In genomic region chr16:67833035-67833417, GRCh38 we compare ENCODE assay signal across 8 cellular contexts. TPM values are rescaled to one million over a fixed set of nuclear protein-coding genes. Genes with fewer than 3 reads are reported as not detected.
DNase-seq lines count a peak whose midpoint lies in the region; ATAC-seq, FAIRE-seq and TF ChIP-seq lines count a peak whose summit lies in the region.

No MANE protein-coding gene starts in this region.

- peak overlapping the region; percentile 54 for H3K27ac ChIP-seq in GM12878 (ENCODE audit: control insufficient read depth, insufficient read depth)
- H3K27ac ChIP-seq in substantia nigra (ENCODE audit: low read depth, low read length, poor library complexity, severe bottlenecking): peak overlapping the region; percentile 68

- ATAC-seq in GM12878: peak; percentile 27
- ATAC-seq in HG02678 (IDR thresholded peaks at IDR 0.05; ENCODE audit: unreplicated experiment): no peak
- ATAC-seq in HG03457 (IDR thresholded peaks at IDR 0.05; ENCODE audit: unreplicated experiment): no peak

- H3K27me3 Mint-ChIP-seq in IgD-negative memory B cell: no peaks in the 10 kb centered on the region

- H2AFZ ChIP-seq in GM12878 (ENCODE audit: control insufficient read depth, low read depth, low read length): peak overlapping the region; percentile 99

- BruUV-seq in GM12878 (replicated peaks; lab: Mats Ljungman, UMichigan): no TSS peak

- H3K79me2 ChIP-seq in GM12878 (ENCODE audit: control insufficient read depth, insufficient read depth, low read length): peaks cover 13% of the 10 kb centered on the region

- no peaks in the 10 kb centered on the region for H3K36me3 Mint-ChIP-seq in IgD-negative memory B cell

- H3K27me3 ChIP-seq in GM12878 (replicated peaks in 1 of 2; ENCODE audit: control insufficient read depth in 2 of 2, insufficient read depth in 2 of 2, low read length in 1 of 2): no peaks in the 10 kb centered on the region

- peak overlapping the region; percentile 87 for H3K9ac ChIP-seq in GM12878 (ENCODE audit: control insufficient read depth, insufficient read depth, low read length)

- no peak for TF ChIP-seq RAD21 in GM12878 (IDR thresholded peaks at IDR 0.05; ENCODE audit: insufficient read depth, low read depth, low read length)

- no peaks in the 10 kb centered on the region for H3K9me3 ChIP-seq in GM12878 (replicated peaks; ENCODE audit: control insufficient read depth, insufficient read depth, low read length)

- TF ChIP-seq POLR2A in GM12878 (IDR thresholded peaks at IDR 0.05; ENCODE audit: low read depth, low read length): no peak

- intact Hi-C loops in GM12878 (cut with micrococcal nuclease; ENCODE audit: unreplicated experiment): no loop called here

- H3K4me1 Mint-ChIP-seq in IgD-negative memory B cell: peaks cover 5 to 11% (median 7%) of the 10 kb centered on the region in 3 donors

- SMC1A ChIA-PET in GM12878 (lab: Charles Lee; ENCODE audit: uncharacterized antibody, unreplicated experiment): interaction anchor here (0.9 to 1.9 kb wide), 4 partner anchors 11 to 50 kb away, joined by 3 to 10 read pairs (median 3); no protein-coding TSS in a partner anchor

- H3K4me3 ChIP-seq in GM12878: peak overlapping the region; percentile 91

- H3K36me3 ChIP-seq in GM12878 (ENCODE audit: control insufficient read depth in 2 of 2, insufficient read depth in 2 of 2, low read length in 1 of 2): peaks cover 2 to 5% of the 10 kb centered on the region in 2 experiments; a peak in 3 of 4 replicates

- DNase-seq in AG09319 (ENCODE audit: extremely low read depth, low read depth): peak; percentile 14
- DNase-seq in GM12878 (ENCODE audit: low read depth, low spot score): no peak
- peak; percentile 70 for DNase-seq in kidney tubule cell (ENCODE audit: low spot score)
- no peak for DNase-seq in substantia nigra (lab: John Stamatoyannopoulos, UW)
- DNase-seq in cerebellar nuclear complex (lab: John Stamatoyannopoulos, UW): no peak

- no peaks in the 10 kb centered on the region for H4K20me1 ChIP-seq in GM12878 (ENCODE audit: control insufficient read depth, insufficient read depth)

- in situ Hi-C loops in GM12878 (cut with MboI): no loop called here

- CTCF ChIA-PET in GM12878 (lab: Yijun Ruan, JAX): interaction anchor here (0.6 to 2.2 kb wide), 8 partner anchors 8 to 162 kb away, joined by 3 to 31 read pairs (median 6); no protein-coding TSS in a partner anchor

- WGBS in GM12878 (ENCODE audit: insufficient coverage, insufficient replicate concordance, low lambda C conversion rate, missing lambda C conversion rate): 29% methylated on average over 3 of the region's 3 CpGs

- RAD21 ChIA-PET in GM12878 (lab: Charles Lee; ENCODE audit: unreplicated experiment): interaction anchor here (0.8 to 1.4 kb wide), 4 partner anchors 12 to 160 kb away, joined by 3 to 9 read pairs (median 6); partner anchors contain the start of gene GFOD2

- peaks cover 7% of the 10 kb centered on the region for H3K4me1 ChIP-seq in GM12878 (ENCODE audit: control insufficient read depth, insufficient read depth, low read length)

- TF ChIP-seq CTCF in AG09319 (IDR thresholded peaks at IDR 0.05; ENCODE audit: low read depth, low read length) (no peak), GM12878 (IDR thresholded peaks at IDR 0.05 in 2 of 3, conservative IDR thresholded peaks at IDR 0.05 in 1 of 3; ENCODE audit: control insufficient read depth in 2 of 3, extremely low read depth in 1 of 3, insufficient read depth in 1 of 3, low read depth in 3 of 3, low read length in 3 of 3) (no peak)

- no peaks in the 10 kb centered on the region for H3K9me3 Mint-ChIP-seq in IgD-negative memory B cell

- peak overlapping the region; percentile 81 to 92 (median 90) for H3K4me3 Mint-ChIP-seq in IgD-negative memory B cell

- peak overlapping the region in 1 of 3 donors; percentile 89 for H3K27ac Mint-ChIP-seq in IgD-negative memory B cell

- POLR2A ChIA-PET in GM12878 (lab: Charles Lee): interaction anchor here (0.6 to 2.0 kb wide), 5 partner anchors 12 to 114 kb away, joined by 3 to 29 read pairs (median 7); partner anchors contain the start of genes NUTF2 and PSMB10

- TF ChIP-seq EP300 in GM12878 (IDR thresholded peaks at IDR 0.05; ENCODE audit: borderline replicate concordance in 1 of 2, control insufficient read depth in 1 of 2, low read depth in 2 of 2, low read length in 2 of 2): no peak

- H3K4me2 ChIP-seq in GM12878 (ENCODE audit: control insufficient read depth, insufficient read depth): peak overlapping the region; percentile 90

- FAIRE-seq in GM12878 (lab: Jason Lieb, UNC): no peak

RNA-seq across cellular contexts. Expression of gene THAP11, which starts 9.1 kb away (rescaled TPM):
- polyA plus RNA-seq in IgD-negative memory B cell: 101 TPM
- total RNA-seq in GM12878 (2013; cell fraction: nucleolus; rRNA removed): 7.5 and 9.4 TPM in 2 replicates
- total RNA-seq in GM12878 (2014; rRNA removed): 31.9 and 35.8 TPM in 2 replicates
- 12.7 and 13.6 TPM in 2 replicates for total RNA-seq in GM12878 (2014; rRNA removed; fragmentation: Illumina TruSeq; extraction: Trizol)
- 27.3 and 30.0 TPM in 2 replicates for total RNA-seq in GM12878 (2021)
- polyA plus RNA-seq in GM12878 (2011; ENCODE audit: low read depth): 10.3 TPM
- polyA plus RNA-seq in GM12878 (2011; rRNA removed): 21.9 and 30.6 TPM in 2 replicates
- polyA plus RNA-seq in GM12878 (2011; cell fraction: cytosol; rRNA removed): 33.7 and 42.8 TPM in 2 replicates
- polyA plus RNA-seq in GM12878 (2011; cell fraction: nucleus; rRNA removed): 18.9 and 22.1 TPM in 2 replicates
- polyA plus RNA-seq in GM12878 (2012): 14.7 and 15.7 TPM in 2 replicates
- polyA plus RNA-seq in GM12878 (2014; fragmentation: Illumina TruSeq; extraction: Trizol): 6.5 and 10.9 TPM in 2 replicates
- 1 to 10 TPM; 2.5 to 7.7 TPM for polyA plus RNA-seq in GM12878 (2014; fragmentation: Nextera tagmentation; extraction: Ambion mirVana)
- polyA plus RNA-seq in GM12878 (2014; rRNA removed): 27.5 TPM in 2 replicates
- 10 to 100 TPM; 15.3 to 36.7 TPM for polyA plus RNA-seq in GM12878 (2016; fragmentation: Nextera tagmentation; extraction: Ambion mirVana)
- 20.9 and 25.8 TPM in 2 replicates for polyA minus RNA-seq in GM12878 (2011; rRNA and poly(A)+ RNA removed)
- 9.9 and 13.7 TPM in 2 replicates for polyA minus RNA-seq in GM12878 (2011; cell fraction: cytosol; rRNA and poly(A)+ RNA removed)
- 7.6 and 9.6 TPM in 2 replicates for polyA minus RNA-seq in GM12878 (2011; cell fraction: nucleus; rRNA and poly(A)+ RNA removed)

RNA-seq across cellular contexts. Expression of gene NUTF2, which starts 13.7 kb away (rescaled TPM):
- polyA plus RNA-seq in IgD-negative memory B cell (111 TPM), GM12878 (2011; rRNA removed) (83.7 and 155 TPM in 2 replicates), GM12878 (2014; fragmentation: Illumina TruSeq; extraction: Trizol) (152 and 185 TPM in 2 replicates), GM12878 (2014; fragmentation: Nextera tagmentation; extraction: Ambion mirVana) (100 to 1,000 TPM; 220 to 245 TPM), GM12878 (2014; rRNA removed) (212 and 231 TPM in 2 replicates), GM12878 (2016; fragmentation: Nextera tagmentation; extraction: Ambion mirVana) (100 to 1,000 TPM; 323 to 342 TPM)
- 39.9 and 49.1 TPM in 2 replicates for total RNA-seq in GM12878 (2013; cell fraction: nucleolus; rRNA removed)
- total RNA-seq in GM12878 (2014; rRNA removed) (116 and 120 TPM in 2 replicates), GM12878 (2014; rRNA removed; fragmentation: Illumina TruSeq; extraction: Trizol) (113 and 129 TPM in 2 replicates), GM12878 (2021) (128 and 130 TPM in 2 replicates)
- 66.0 TPM for polyA plus RNA-seq in GM12878 (2011; ENCODE audit: low read depth)
- polyA plus RNA-seq in GM12878 (2011; cell fraction: cytosol; rRNA removed): 219 and 321 TPM in 2 replicates
- 147 and 148 TPM in 2 replicates for polyA plus RNA-seq in GM12878 (2011; cell fraction: nucleus; rRNA removed)
- polyA plus RNA-seq in GM12878 (2012): 129 and 131 TPM in 2 replicates
- polyA minus RNA-seq in GM12878 (2011; rRNA and poly(A)+ RNA removed): 273 and 286 TPM in 2 replicates
- polyA minus RNA-seq in GM12878 (2011; cell fraction: cytosol; rRNA and poly(A)+ RNA removed): 99.0 and 131 TPM in 2 replicates
- polyA minus RNA-seq in GM12878 (2011; cell fraction: nucleus; rRNA and poly(A)+ RNA removed): 32.8 and 49.0 TPM in 2 replicates

RNA-seq across cellular contexts. Expression of gene CENPT, which starts 14.5 kb away (rescaled TPM):
- polyA plus RNA-seq in IgD-negative memory B cell: 13.4 TPM
- 55.0 and 58.0 TPM in 2 replicates for total RNA-seq in GM12878 (2013; cell fraction: nucleolus; rRNA removed)
- total RNA-seq in GM12878 (2014; rRNA removed): 26.7 and 29.0 TPM in 2 replicates
- total RNA-seq in GM12878 (2014; rRNA removed; fragmentation: Illumina TruSeq; extraction: Trizol): 14.9 and 15.1 TPM in 2 replicates
- total RNA-seq in GM12878 (2021): 31.4 and 36.6 TPM in 2 replicates
- 15.2 TPM for polyA plus RNA-seq in GM12878 (2011; ENCODE audit: low read depth)
- polyA plus RNA-seq in GM12878 (2011; rRNA removed): 16.2 and 22.4 TPM in 2 replicates
- polyA plus RNA-seq in GM12878 (2011; cell fraction: cytosol; rRNA removed): 29.9 and 40.6 TPM in 2 replicates
- 311 and 313 TPM in 2 replicates for polyA plus RNA-seq in GM12878 (2011; cell fraction: nucleus; rRNA removed)
- polyA plus RNA-seq in GM12878 (2012): 30.9 and 36.2 TPM in 2 replicates
- polyA plus RNA-seq in GM12878 (2014; fragmentation: Illumina TruSeq; extraction: Trizol): 9.4 and 20.1 TPM in 2 replicates
- 1 to 10 TPM; 1.1 to 5.7 TPM for polyA plus RNA-seq in GM12878 (2014; fragmentation: Nextera tagmentation; extraction: Ambion mirVana)
- 44.4 and 51.2 TPM in 2 replicates for polyA plus RNA-seq in GM12878 (2014; rRNA removed)
- polyA plus RNA-seq in GM12878 (2016; fragmentation: Nextera tagmentation; extraction: Ambion mirVana): 10 to 100 TPM; 41.7 to 45.7 TPM
- 8.7 and 19.5 TPM in 2 replicates for polyA minus RNA-seq in GM12878 (2011; rRNA and poly(A)+ RNA removed)
- 8.7 and 11.4 TPM in 2 replicates for polyA minus RNA-seq in GM12878 (2011; cell fraction: cytosol; rRNA and poly(A)+ RNA removed)
- polyA minus RNA-seq in GM12878 (2011; cell fraction: nucleus; rRNA and poly(A)+ RNA removed): 29.0 and 39.4 TPM in 2 replicates

RNA-seq across cellular contexts. Expression of gene TSNAXIP1, which starts 26.3 kb away (rescaled TPM):
- polyA plus RNA-seq in IgD-negative memory B cell: not detected
- not detected in 2 replicates for total RNA-seq in GM12878 (2013; cell fraction: nucleolus; rRNA removed)
- 0.22 and 0.23 TPM in 2 replicates for total RNA-seq in GM12878 (2014; rRNA removed)
- total RNA-seq in GM12878 (2014; rRNA removed; fragmentation: Illumina TruSeq; extraction: Trizol): 0.23 and 0.45 TPM in 2 replicates
- 0.13 and 0.62 TPM in 2 replicates for total RNA-seq in GM12878 (2021)
- 0.10 TPM for polyA plus RNA-seq in GM12878 (2011; ENCODE audit: low read depth)
- polyA plus RNA-seq in GM12878 (2011; rRNA removed): 0.19 and 0.20 TPM in 2 replicates
- polyA plus RNA-seq in GM12878 (2011; cell fraction: cytosol; rRNA removed): 0.13 and 0.25 TPM in 2 replicates
- 1.9 and 2.2 TPM in 2 replicates for polyA plus RNA-seq in GM12878 (2011; cell fraction: nucleus; rRNA removed)
- polyA plus RNA-seq in GM12878 (2012): 0.14 and 0.30 TPM in 2 replicates
- polyA plus RNA-seq in GM12878 (2014; fragmentation: Illumina TruSeq; extraction: Trizol): 0.16 TPM in 1 of 2 replicates, not detected in the other
- under 1 TPM in 1 of 2 experiments, not detected in 1; 0.09 TPM for polyA plus RNA-seq in GM12878 (2014; fragmentation: Nextera tagmentation; extraction: Ambion mirVana)
- polyA plus RNA-seq in GM12878 (2014; rRNA removed): 0.37 and 1.2 TPM in 2 replicates
- polyA plus RNA-seq in GM12878 (2016; fragmentation: Nextera tagmentation; extraction: Ambion mirVana): under 1 TPM; 0.48 to 0.63 TPM
- 0.15 and 0.51 TPM in 2 replicates for polyA minus RNA-seq in GM12878 (2011; rRNA and poly(A)+ RNA removed)
- polyA minus RNA-seq in GM12878 (2011; cell fraction: cytosol; rRNA and poly(A)+ RNA removed): not detected in 2 replicates
- 0.36 and 1.1 TPM in 2 replicates for polyA minus RNA-seq in GM12878 (2011; cell fraction: nucleus; rRNA and poly(A)+ RNA removed)

RNA-seq across cellular contexts. Expression of gene RANBP10, which starts 26.7 kb away (rescaled TPM):
- polyA plus RNA-seq in IgD-negative memory B cell (10.9 TPM), GM12878 (2011; rRNA removed) (7.4 and 14.5 TPM in 2 replicates), GM12878 (2014; fragmentation: Illumina TruSeq; extraction: Trizol) (11.8 and 15.6 TPM in 2 replicates), GM12878 (2014; fragmentation: Nextera tagmentation; extraction: Ambion mirVana) (1 to 10 TPM; 1.2 to 2.0 TPM), GM12878 (2014; rRNA removed) (16.5 and 18.5 TPM in 2 replicates), GM12878 (2016; fragmentation: Nextera tagmentation; extraction: Ambion mirVana) (10 to 100 TPM in 1 of 2 experiments, 1 to 10 TPM in 1; 9.9 to 11.7 TPM)
- total RNA-seq in GM12878 (2013; cell fraction: nucleolus; rRNA removed): 31.0 and 31.9 TPM in 2 replicates
- total RNA-seq in GM12878 (2014; rRNA removed) (4.8 and 6.8 TPM in 2 replicates), GM12878 (2014; rRNA removed; fragmentation: Illumina TruSeq; extraction: Trizol) (5.4 and 5.5 TPM in 2 replicates), GM12878 (2021) (20.4 and 20.6 TPM in 2 replicates)
- 6.5 TPM for polyA plus RNA-seq in GM12878 (2011; ENCODE audit: low read depth)
- 12.2 and 14.3 TPM in 2 replicates for polyA plus RNA-seq in GM12878 (2011; cell fraction: cytosol; rRNA removed)
- 52.4 and 56.6 TPM in 2 replicates for polyA plus RNA-seq in GM12878 (2011; cell fraction: nucleus; rRNA removed)
- 10.0 and 10.2 TPM in 2 replicates for polyA plus RNA-seq in GM12878 (2012)
- polyA minus RNA-seq in GM12878 (2011; rRNA and poly(A)+ RNA removed): 22.5 and 25.5 TPM in 2 replicates
- polyA minus RNA-seq in GM12878 (2011; cell fraction: cytosol; rRNA and poly(A)+ RNA removed): 4.0 and 5.7 TPM in 2 replicates
- 16.9 and 19.7 TPM in 2 replicates for polyA minus RNA-seq in GM12878 (2011; cell fraction: nucleus; rRNA and poly(A)+ RNA removed)

Comparison
In these comparisons a context has a peak if more than half of its experiments do, and no peak if none do; other contexts are left out.
1. DNase-seq: peak in AG09319 (single experiment) and kidney tubule cell (single experiment); none in GM12878 (single experiment), substantia nigra (0 of 49) and cerebellar nuclear complex (0 of 2).